20 cellular contexts compared by ENCODE assay signal in genomic region chr7:30840176-30841024, GRCh38.
"Had no signal": no experiment of that assay in that cellular context is flagged by ENCODE, and none has a peak within 500 bp of the region (broad histone marks: within the 10 kb centered on the region; RNA-seq: fewer than 3 reads in every experiment).

No MANE protein-coding gene starts in this region.

- H3K27ac ChIP-seq: cardiac muscle cell, parathyroid adenoma, transverse colon, vagina had no signal

- H3K9me3 Mint-ChIP-seq: activated naive CD8-positive, alpha-beta T cell treated with anti-CD3 and anti-CD28 coated beads, Interleukin-2, amount 50 U/mL, for 24 hours; dendritic cell treated with granulocyte-macrophage colony-stimulating factor and Interleukin-4, amounts not matched to agents 40 ng/mL and 50 ng/mL, for 4 days; natural killer cell had no signal

- H3K4me1 ChIP-seq: parathyroid adenoma had no signal

- H3K4me3 Mint-ChIP-seq: activated naive CD8-positive, alpha-beta T cell treated with anti-CD3 and anti-CD28 coated beads, Interleukin-2, amount 50 U/mL, for 24 hours; dendritic cell treated with granulocyte-macrophage colony-stimulating factor and Interleukin-4, amounts not matched to agents 40 ng/mL and 50 ng/mL, for 4 days; natural killer cell; stimulated activated naive B cell treated with anti-CD40 and anti-IgM and Interleukin-4, amounts not matched to agents 10 μg/mL and 1 μg/mL and 100 μg/mL, for 72 hours; WTC11 had no signal

- H3K36me3 Mint-ChIP-seq: natural killer cell; stimulated activated naive B cell treated with anti-CD40 and anti-IgM and Interleukin-4, amounts not matched to agents 10 μg/mL and 1 μg/mL and 100 μg/mL, for 72 hours had no signal

- H3K27me3 Mint-ChIP-seq: activated naive CD8-positive, alpha-beta T cell treated with anti-CD3 and anti-CD28 coated beads, Interleukin-2, amount 50 U/mL, for 24 hours; dendritic cell treated with granulocyte-macrophage colony-stimulating factor and Interleukin-4, amounts not matched to agents 40 ng/mL and 50 ng/mL, for 4 days; stimulated activated naive B cell treated with anti-CD40 and anti-IgM and Interleukin-4, amounts not matched to agents 10 μg/mL and 1 μg/mL and 100 μg/mL, for 72 hours had no signal

- H3K27ac Mint-ChIP-seq: activated naive CD8-positive, alpha-beta T cell treated with anti-CD3 and anti-CD28 coated beads, Interleukin-2, amount 50 U/mL, for 24 hours; dendritic cell treated with granulocyte-macrophage colony-stimulating factor and Interleukin-4, amounts not matched to agents 40 ng/mL and 50 ng/mL, for 4 days; natural killer cell; stimulated activated naive B cell treated with anti-CD40 and anti-IgM and Interleukin-4, amounts not matched to agents 10 μg/mL and 1 μg/mL and 100 μg/mL, for 72 hours; WTC11 had no signal

- H3K4me3 ChIP-seq: cardiac muscle cell, transverse colon, vagina had no signal

- DNase-seq: activated gamma-delta T cell; activated naive CD4-positive, alpha-beta T cell treated with anti-CD3 and anti-CD28 coated beads, Interleukin-2, amount 50 U/mL, for 16 hours; activated naive CD8-positive, alpha-beta T cell treated with anti-CD3 and anti-CD28 coated beads, Interleukin-2, amount 50 U/mL, for 24 hours; activated T-cell treated with anti-CD3 and anti-CD28 coated beads for 4 hours; effector CD8-positive, alpha-beta T cell; islet precursor cell; mammary epithelial cell; midbrain; natural killer cell; stimulated activated CD4-positive, alpha-beta T cell treated with anti-CD3 and anti-CD28 coated beads, Interleukin-2, amount 100 ng/mL, for 48 hours; stimulated activated CD8-positive, alpha-beta memory T cell treated with anti-CD3 and anti-CD28 coated beads, Interleukin-4, amount 100 ng/mL, for 48 hours; stimulated activated naive B cell treated with anti-CD40 and anti-IgM and Interleukin-4, amounts not matched to agents 10 μg/mL and 1 μg/mL and 100 μg/mL, for 72 hours; T-helper 9 cell; transverse colon had no signal

- H3K36me3 ChIP-seq: cardiac muscle cell, transverse colon, vagina had no signal

- ATAC-seq: activated naive CD8-positive, alpha-beta T cell treated with anti-CD3 and anti-CD28 coated beads, Interleukin-2, amount 50 U/mL, for 24 hours; esophagus mucosa; natural killer cell; stimulated activated naive B cell treated with anti-CD40 and anti-IgM and Interleukin-4, amounts not matched to agents 10 μg/mL and 1 μg/mL and 100 μg/mL, for 72 hours; WTC11 had no signal

- H3K9me3 ChIP-seq: transverse colon, vagina had no signal

- H3K27me3 ChIP-seq: cardiac muscle cell, transverse colon, vagina had no signal

- H3K4me1 Mint-ChIP-seq: activated naive CD8-positive, alpha-beta T cell treated with anti-CD3 and anti-CD28 coated beads, Interleukin-2, amount 50 U/mL, for 24 hours; natural killer cell; stimulated activated naive B cell treated with anti-CD40 and anti-IgM and Interleukin-4, amounts not matched to agents 10 μg/mL and 1 μg/mL and 100 μg/mL, for 72 hours; WTC11 had no signal
